In genomic region chr9:12426198-12426864, GRCh38 we compare ENCODE assay signal across 12 cellular contexts.
DNase-seq lines count a peak whose midpoint lies in the region; FAIRE-seq and TF ChIP-seq lines count a peak whose summit lies in the region.
"Had no signal": no experiment of that assay in that cellular context is flagged by ENCODE, and none has a peak within 500 bp of the region (broad histone marks: within the 10 kb centered on the region; RNA-seq: fewer than 3 reads in every experiment).

No MANE protein-coding gene starts in this region.

- H3K4me1 ChIP-seq in breast epithelium, result no peaks in the 10 kb centered on the region
- no peaks in the 10 kb centered on the region for H3K4me1 ChIP-seq in NT2/D1 (ENCODE audit: insufficient read depth, insufficient read length)
- no peaks in the 10 kb centered on the region for H3K4me1 ChIP-seq in esophagus muscularis mucosa
- H3K4me1 ChIP-seq: right lobe of liver had no signal

- WGBS in esophagus muscularis mucosa, result 53% methylated on average over 8 of the region's 8 CpGs

- no peak for TF ChIP-seq EP300 in esophagus muscularis mucosa (IDR thresholded peaks at IDR 0.05)

- FAIRE-seq in urothelium cell line (lab: Jason Lieb, UNC), result no peak

- DNase-seq in MCF 10A (ENCODE audit: unreplicated experiment) (peak; percentile 38), breast epithelium (ENCODE audit: low spot score in 2 of 2) (no peak), NT2/D1 (ENCODE audit: low read depth, low spot score) (peak; percentile 8), fibroblast of pulmonary artery (ENCODE audit: low read depth) (peak; percentile 51), urothelium cell line (ENCODE audit: low spot score) (peak; percentile 4), CD1c-positive myeloid dendritic cell (ENCODE audit: extremely low spot score) (no peak), putamen (ENCODE audit: low spot score) (no peak), esophagus muscularis mucosa (ENCODE audit: extremely low spot score) (no peak)
- DNase-seq: activated CD4-positive, alpha-beta T cell treated with anti-CD3 and anti-CD28 coated beads for 1 hour; anterior cingulate cortex; right lobe of liver; stimulated activated naive CD4-positive, alpha-beta T cell treated with Interleukin-2 at 50 U/mL for 16 hours had no signal

- peaks cover 52% of the 10 kb centered on the region for H3K27me3 Mint-ChIP-seq in MCF 10A (ENCODE audit: insufficient read depth, unreplicated experiment)

- no peak overlapping the region for H3K27ac ChIP-seq in breast epithelium
- no peak overlapping the region for H3K27ac ChIP-seq in esophagus muscularis mucosa (replicated peaks in 1 of 4)
- H3K27ac ChIP-seq: right lobe of liver had no signal

- no peaks in the 10 kb centered on the region for H3K4me1 Mint-ChIP-seq in MCF 10A (ENCODE audit: insufficient read depth, unreplicated experiment)

- no peaks in the 10 kb centered on the region for H3K27me3 ChIP-seq in breast epithelium
- H3K27me3 ChIP-seq in NT2/D1 (ENCODE audit: insufficient read depth, insufficient read length), result no peaks in the 10 kb centered on the region
- H3K27me3 ChIP-seq in esophagus muscularis mucosa, result no peaks in the 10 kb centered on the region
- H3K27me3 ChIP-seq: right lobe of liver had no signal

- H3K4me3 Mint-ChIP-seq in MCF 10A (ENCODE audit: unreplicated experiment), result no peak overlapping the region

- H3K36me3 ChIP-seq in breast epithelium, result no peaks in the 10 kb centered on the region
- no peaks in the 10 kb centered on the region for H3K36me3 ChIP-seq in NT2/D1 (ENCODE audit: insufficient read depth, insufficient read length, low read length)
- H3K36me3 ChIP-seq in esophagus muscularis mucosa, result no peaks in the 10 kb centered on the region
- H3K36me3 ChIP-seq: right lobe of liver had no signal

- H3K4me3 ChIP-seq in breast epithelium, result no peak overlapping the region
- no peak overlapping the region for H3K4me3 ChIP-seq in NT2/D1 (ENCODE audit: insufficient read length, low read depth)
- H3K4me3 ChIP-seq in fibroblast of pulmonary artery (replicated peaks; ENCODE audit: low read depth, low read length), result no peak overlapping the region
- H3K4me3 ChIP-seq in esophagus muscularis mucosa, result no peak overlapping the region
- H3K4me3 ChIP-seq: right lobe of liver had no signal

- BruUV-seq in MCF 10A (replicated peaks; lab: Mats Ljungman, UMichigan), result no TSS peak

- POLR2A ChIA-PET in MCF 10A (lab: Yijun Ruan, JAX), result no interaction called here

- no peak for TF ChIP-seq POLR2A in breast epithelium (IDR thresholded peaks at IDR 0.05)
- no peak for TF ChIP-seq POLR2A in esophagus muscularis mucosa (IDR thresholded peaks at IDR 0.05; ENCODE audit: low read depth)

- no peaks in the 10 kb centered on the region for H3K9me3 ChIP-seq in breast epithelium
- H3K9me3 ChIP-seq in NT2/D1 (ENCODE audit: insufficient read depth, low read length), result no peaks in the 10 kb centered on the region
- H3K9me3 ChIP-seq in esophagus muscularis mucosa, result no peaks in the 10 kb centered on the region
- H3K9me3 ChIP-seq: right lobe of liver had no signal

- no peaks in the 10 kb centered on the region for H3K36me3 Mint-ChIP-seq in MCF 10A (ENCODE audit: insufficient read depth, unreplicated experiment)

- CTCF ChIA-PET in MCF 10A (lab: Yijun Ruan, JAX), result interaction anchor here (0.5 to 1.3 kb wide), 8 partner anchors 12 to 1571 kb away, joined by 3 to 6 read pairs (median 4); no protein-coding TSS in a partner anchor

- TF ChIP-seq CTCF in MCF 10A (IDR thresholded peaks at IDR 0.05; ENCODE audit: unreplicated experiment) (peak; percentile 41), breast epithelium (IDR thresholded peaks at IDR 0.05) (no peak), fibroblast of pulmonary artery (IDR thresholded peaks at IDR 0.05; ENCODE audit: low read length, missing control alignments) (peak; percentile 16), esophagus muscularis mucosa (IDR thresholded peaks at IDR 0.05) (peak in 1 of 3 experiments; percentile 13)

- H3K27ac Mint-ChIP-seq in MCF 10A (ENCODE audit: low read depth, unreplicated experiment), result no peak overlapping the region

- no peak overlapping the region for H3K9ac ChIP-seq in NT2/D1 (ENCODE audit: insufficient read length, low read depth)

- H3K9me3 Mint-ChIP-seq in MCF 10A (ENCODE audit: unreplicated experiment), result no peaks in the 10 kb centered on the region

- intact Hi-C loops in MCF 10A (cut with micrococcal nuclease), result loop anchor here (2.0 kb wide), 1 partner anchor 1108 kb away; no protein-coding TSS in a partner anchor
- intact Hi-C loops in breast epithelium (cut with DNase I; ENCODE audit: low total_unique reads), result no loop called here
- intact Hi-C loops in esophagus muscularis mucosa (cut with DNase I), result no loop called here

Comparison
In these comparisons a context has a peak if more than half of its experiments do, and no peak if none do; other contexts are left out.
1. DNase-seq: peak in MCF 10A (single experiment), NT2/D1 (single experiment), fibroblast of pulmonary artery (single experiment) and urothelium cell line (single experiment); none in breast epithelium (0 of 2), CD1c-positive myeloid dendritic cell (single experiment), putamen (single experiment) and esophagus muscularis mucosa (single experiment).
2. CTCF ChIP-seq: peak in MCF 10A (single experiment) and fibroblast of pulmonary artery (single experiment); none in breast epithelium (0 of 3).